Comparison of ENCODE assay signal across 8 cellular contexts in the genomic region with DNA sequence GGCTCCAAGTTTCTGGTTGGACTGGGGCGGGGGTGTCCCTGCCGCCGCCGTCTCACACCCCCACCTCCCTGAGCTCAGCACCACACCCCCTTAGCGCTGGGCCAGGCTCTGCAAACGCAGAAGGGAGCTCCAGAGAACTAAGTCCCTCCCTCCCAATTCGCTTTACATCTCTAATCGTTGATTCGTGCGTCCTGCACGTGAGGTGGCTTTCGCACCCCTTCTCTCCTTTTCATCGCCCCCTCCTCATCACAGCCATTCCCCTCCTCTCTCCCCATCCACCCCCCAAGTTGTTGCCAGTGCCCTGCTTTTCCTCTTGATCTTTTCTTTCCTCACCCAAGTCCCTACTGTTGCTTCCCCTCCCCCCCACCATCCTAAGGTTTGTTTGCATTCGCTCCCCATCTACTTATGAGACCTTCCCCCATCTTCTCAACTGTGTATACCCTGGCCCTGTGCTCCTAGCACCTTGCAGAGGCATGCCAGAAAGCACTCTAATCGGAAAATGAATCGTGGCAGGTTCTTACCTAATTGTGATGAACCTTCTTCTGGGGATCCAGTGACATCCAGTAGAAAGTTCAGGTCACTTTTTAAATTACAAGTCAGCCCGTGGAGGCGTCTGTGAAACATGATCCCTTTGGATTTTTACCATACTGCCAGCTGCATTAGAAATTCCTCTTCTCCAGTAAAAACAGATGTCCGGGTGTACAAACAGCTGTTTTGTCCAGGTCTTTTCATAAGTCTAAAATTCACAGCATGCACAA. TPM values are rescaled to one million over a fixed set of nuclear protein-coding genes. Genes with fewer than 3 reads are reported as not detected.
A peak's percentile ranks its signal among the peaks of the same experiment; 100 is the strongest.
DNase-seq lines count a peak whose midpoint lies in the region; FAIRE-seq and TF ChIP-seq lines count a peak whose summit lies in the region.

No MANE protein-coding gene starts in this region.

- H4K20me1 ChIP-seq in keratinocyte (ENCODE audit: control insufficient read depth, extremely low read depth, insufficient read depth, low read length): peaks cover 2% of the 10 kb centered on the region

- H3K9me3 ChIP-seq in keratinocyte (ENCODE audit: control insufficient read depth, low read depth, low read length) (no peaks in the 10 kb centered on the region), stomach smooth muscle (ENCODE audit: control insufficient read depth in 2 of 2, low read length in 2 of 2) (no peaks in the 10 kb centered on the region)

- H2AFZ ChIP-seq in keratinocyte (ENCODE audit: control insufficient read depth, low read length): peak overlapping the region; percentile 88

- H3K27me3 ChIP-seq in keratinocyte (ENCODE audit: control insufficient read depth, extremely low read depth, insufficient read depth, low read length) (no peaks in the 10 kb centered on the region), stomach smooth muscle (ENCODE audit: control insufficient read depth in 1 of 2, insufficient read depth in 2 of 2, low read length in 2 of 2) (no peaks in the 10 kb centered on the region)

- H3K9ac ChIP-seq in keratinocyte (ENCODE audit: control insufficient read depth, extremely low read depth, insufficient read depth, low read length) (peak overlapping the region; percentile 73), stomach smooth muscle (ENCODE audit: low read length in 2 of 2) (peak overlapping the region; percentile 35 to 71)

- H3K4me2 ChIP-seq in keratinocyte (ENCODE audit: control insufficient read depth, extremely low read depth, insufficient read depth, low read depth, low read length): peak overlapping the region; percentile 54

- H3K4me3 ChIP-seq in astrocyte of the spinal cord (ENCODE audit: low read depth, low read length) (peak overlapping the region; percentile 84), keratinocyte (ENCODE audit: control insufficient read depth in 2 of 3, extremely low read depth in 1 of 3, insufficient read depth in 2 of 3, low read depth in 1 of 3, low read length in 3 of 3) (peak overlapping the region; percentile 61 to 78 (median 70)), stomach smooth muscle (ENCODE audit: low read length in 2 of 2) (peak overlapping the region; percentile 78 to 80)

- DNase-seq in AG08396 (ENCODE audit: low spot score) (peak; percentile 58), H4 (ENCODE audit: low spot score) (peak; percentile 86), NCI-H345 treated with DMSO at 0.1 percent for 48 hours (lab: John Stamatoyannopoulos, UW; ENCODE audit: unreplicated experiment) (peak; percentile 90), astrocyte of the spinal cord (ENCODE audit: low read depth, low spot score) (peak; percentile 78), keratinocyte (ENCODE audit: low read depth, low spot score) (peak; percentile 71), ecto neural progenitor cell (ENCODE audit: low spot score) (no peak), NCI-H2196 treated with DMSO at 0.1 percent for 48 hours (lab: John Stamatoyannopoulos, UW; ENCODE audit: unreplicated experiment) (no peak)

- dilution Hi-C loops in keratinocyte (cut with MboI; ENCODE audit: extremely low pct_ligation_motif_present, low sequenced_read_pairs): no loop called here

- H3K36me3 ChIP-seq in keratinocyte (ENCODE audit: control insufficient read depth in 2 of 2, extremely low read depth in 1 of 2, insufficient read depth in 2 of 2, low read length in 2 of 2) (peaks cover 0 to 5% of the 10 kb centered on the region in 2 experiments), stomach smooth muscle (ENCODE audit: control insufficient read depth in 2 of 2, insufficient read depth in 2 of 2, low read length in 2 of 2) (no peaks in the 10 kb centered on the region)

- no peaks in the 10 kb centered on the region for H3K9me1 ChIP-seq in keratinocyte (ENCODE audit: control insufficient read depth, extremely low read depth, insufficient read depth, low read length)

- peaks cover 23% of the 10 kb centered on the region for H3K4me1 ChIP-seq in keratinocyte (ENCODE audit: control insufficient read depth, extremely low read depth, insufficient read depth, low read length)
- peaks cover 17% of the 10 kb centered on the region for H3K4me1 ChIP-seq in stomach smooth muscle (ENCODE audit: control insufficient read depth, insufficient read depth, low read length)

- FAIRE-seq in keratinocyte (lab: Jason Lieb, UNC): peak; percentile 61

- peaks cover 39% of the 10 kb centered on the region for H3K79me2 ChIP-seq in keratinocyte (ENCODE audit: control insufficient read depth, insufficient read depth, low read length)

- H3K27ac ChIP-seq in keratinocyte (ENCODE audit: control insufficient read depth, insufficient read depth, low read length) (peak overlapping the region; percentile 77), stomach smooth muscle (ENCODE audit: low read length) (peak overlapping the region; percentile 98)

- no peak for TF ChIP-seq CTCF in astrocyte of the spinal cord (IDR thresholded peaks at IDR 0.05; ENCODE audit: low read depth, low read length)
- TF ChIP-seq CTCF in keratinocyte (optimal IDR thresholded peaks at IDR 0.05 in 1 of 3, IDR thresholded peaks at IDR 0.05 in 1 of 3, conservative IDR thresholded peaks at IDR 0.05 in 1 of 3; ENCODE audit: extremely low read depth in 1 of 3, insufficient read depth in 2 of 3, low read length in 3 of 3): no peak

- in situ Hi-C loops in astrocyte of the spinal cord (cut with HindIII; ENCODE audit: low sequenced_read_pairs): no loop called here

RNA-seq across cellular contexts. Expression of gene ATL2, which starts 0.6 kb away (rescaled TPM):
- 68.0 and 68.3 TPM in 2 replicates for total RNA-seq in H4 (2014; rRNA removed; shearing (Covaris generic))
- 49.6 to 83.2 TPM (median 65.6 TPM) in 3 replicates for polyA plus RNA-seq in keratinocyte
- polyA plus RNA-seq in keratinocyte (2011; ENCODE audit: low read depth): 236 TPM
- polyA plus RNA-seq in keratinocyte (2011; cell fraction: cytosol; rRNA removed): 27.2 and 29.0 TPM in 2 replicates
- polyA plus RNA-seq in keratinocyte (2011; cell fraction: nucleus; rRNA removed): 95.0 and 163 TPM in 2 replicates
- 51.7 and 77.6 TPM in 2 replicates for polyA plus RNA-seq in keratinocyte (2012; ENCODE audit: low replicate concordance)
- polyA minus RNA-seq in keratinocyte: 9.9 to 159 TPM (median 58.7 TPM) in 3 replicates
- 34.5 TPM for polyA minus RNA-seq in keratinocyte (2011; cell fraction: cytosol; rRNA and poly(A)+ RNA removed)
- 86.1 and 121 TPM in 2 replicates for polyA minus RNA-seq in keratinocyte (2011; cell fraction: nucleus; rRNA and poly(A)+ RNA removed)

Comparison
In these comparisons a context has a peak if more than half of its experiments do, and no peak if none do; other contexts are left out.
1. DNase-seq: peak in AG08396 (single experiment), H4 (single experiment), NCI-H345 treated with DMSO at 0.1 percent for 48 hours (single experiment), astrocyte of the spinal cord (single experiment) and keratinocyte (single experiment); none in ecto neural progenitor cell (single experiment) and NCI-H2196 treated with DMSO at 0.1 percent for 48 hours (single experiment).
2. Peak in every context shown above with its lines, with median percentiles within 50 percentile points of each other: H3K4me3 ChIP-seq.